ENCODE assay signal across 10 cellular contexts in the genomic region with DNA sequence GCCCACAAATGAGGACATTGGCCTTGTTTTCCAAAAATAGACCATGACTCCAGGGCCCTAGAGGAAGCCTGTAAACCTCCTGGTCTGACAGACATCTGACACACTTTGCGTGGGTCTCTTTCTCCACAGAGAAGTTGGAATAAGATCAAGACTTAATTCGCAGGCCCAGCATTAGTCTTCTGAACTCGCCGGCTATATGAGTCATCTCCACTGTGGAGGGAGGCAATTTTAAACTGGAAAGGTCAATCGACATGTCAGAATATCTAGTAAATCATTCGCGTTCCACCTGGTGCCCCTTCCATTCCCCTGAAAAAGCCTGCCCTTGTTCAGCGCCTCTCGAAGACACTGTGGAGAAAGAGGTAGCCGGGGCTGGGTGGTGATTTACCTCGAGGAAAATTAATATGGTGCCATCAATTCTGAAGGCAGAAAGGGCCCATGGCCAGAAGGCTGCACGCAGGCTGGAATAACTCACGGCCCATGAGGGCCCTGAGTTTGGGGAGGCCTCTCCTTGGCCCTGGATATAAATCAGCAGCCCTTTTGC.
DNase-seq lines count a peak whose midpoint lies in the region; ATAC-seq and TF ChIP-seq lines count a peak whose summit lies in the region.
"Had no signal": no experiment of that assay in that cellular context is flagged by ENCODE, and none has a peak within 500 bp of the region (broad histone marks: within the 10 kb centered on the region; RNA-seq: fewer than 3 reads in every experiment).

No MANE protein-coding gene starts in this region.

- no peak overlapping the region for H3K27ac ChIP-seq in OCI-LY7 (ENCODE audit: low read depth, low read length, poor library complexity, severe bottlenecking)
- H3K27ac ChIP-seq: BLaER1 had no signal

- no peak for DNase-seq in activated CD4-positive, alpha-beta memory T cell treated with anti-CD3 and anti-CD28 coated beads for 36 hours
- no peak for DNase-seq in activated CD4-positive, alpha-beta memory T cell treated with anti-CD3 and anti-CD28 coated beads, Interleukin-2, amount 10 ng/mL, durations not matched to agents 7 days and 5 days
- no peak for DNase-seq in activated T-helper 1 cell treated with anti-CD3 and anti-CD28 coated beads, Interleukin-12 subunit alpha, Interleukin-12 subunit beta, Interleukin-2, Interleukin-4 antibody, amounts not matched to agents 30 ng/mL and 10 ng/mL and 1 ng/mL, durations not matched to agents 14 hours and 24 hours and 36 hours (ENCODE audit: low spot score)
- peak; percentile 95 for DNase-seq in iris pigment epithelial cell (ENCODE audit: low read depth)
- no peak for DNase-seq in stimulated activated naive CD4-positive, alpha-beta T cell treated with Interleukin-2 at 50 U/mL for 16 hours (lab: John Stamatoyannopoulos, UW)
- DNase-seq in OCI-LY7 (ENCODE audit: low spot score), result no peak

- POLR2A ChIA-PET in activated CD4-positive, alpha-beta memory T cell treated with anti-CD3 and anti-CD28 coated beads for 36 hours (lab: Charles Lee), result no interaction called here
- POLR2A ChIA-PET in activated CD4-positive, alpha-beta memory T cell treated with anti-CD3 and anti-CD28 coated beads, Interleukin-2, amount 10 ng/mL, durations not matched to agents 7 days and 5 days (lab: Charles Lee), result interaction anchor here (1.9 kb wide), 1 partner anchor 9 kb away, joined by 9 read pairs; no protein-coding TSS in a partner anchor
- POLR2A ChIA-PET in OCI-LY7 (lab: Charles Lee), result no interaction called here

- ATAC-seq in HG02588 (IDR thresholded peaks at IDR 0.05; ENCODE audit: unreplicated experiment), result no peak

- intact Hi-C loops in activated CD4-positive, alpha-beta memory T cell treated with anti-CD3 and anti-CD28 coated beads for 36 hours (cut with micrococcal nuclease), result no loop called here
- intact Hi-C loops in activated T-helper 1 cell treated with anti-CD3 and anti-CD28 coated beads, Interleukin-12 subunit alpha, Interleukin-12 subunit beta, Interleukin-2, Interleukin-4 antibody, amounts not matched to agents 30 ng/mL and 10 ng/mL and 1 ng/mL, durations not matched to agents 14 hours and 24 hours and 36 hours (cut with micrococcal nuclease), result no loop called here
- intact Hi-C loops in OCI-LY7 (cut with micrococcal nuclease; ENCODE audit: unreplicated experiment), result no loop called here

- no peaks in the 10 kb centered on the region for H3K27me3 Mint-ChIP-seq in activated CD4-positive, alpha-beta memory T cell treated with anti-CD3 and anti-CD28 coated beads for 36 hours
- H3K27me3 Mint-ChIP-seq in activated CD4-positive, alpha-beta memory T cell treated with anti-CD3 and anti-CD28 coated beads, Interleukin-2, amount 10 ng/mL, durations not matched to agents 7 days and 5 days, result no peaks in the 10 kb centered on the region
- no peaks in the 10 kb centered on the region for H3K27me3 Mint-ChIP-seq in activated T-helper 1 cell treated with anti-CD3 and anti-CD28 coated beads, Interleukin-12 subunit alpha, Interleukin-12 subunit beta, Interleukin-2, Interleukin-4 antibody, amounts not matched to agents 30 ng/mL and 10 ng/mL and 1 ng/mL, durations not matched to agents 14 hours and 24 hours and 36 hours (ENCODE audit: insufficient read depth)
- H3K27me3 Mint-ChIP-seq in stimulated activated naive CD8-positive, alpha-beta T cell treated with anti-CD3 and anti-CD28 coated beads, Interleukin-15, Interleukin-2, amounts not matched to agents 100 ng/mL and 50 ng/mL, for 24 hours, result no peaks in the 10 kb centered on the region

- H3K4me3 Mint-ChIP-seq in activated CD4-positive, alpha-beta memory T cell treated with anti-CD3 and anti-CD28 coated beads for 36 hours, result no peak overlapping the region
- no peak overlapping the region for H3K4me3 Mint-ChIP-seq in activated CD4-positive, alpha-beta memory T cell treated with anti-CD3 and anti-CD28 coated beads, Interleukin-2, amount 10 ng/mL, durations not matched to agents 7 days and 5 days
- H3K4me3 Mint-ChIP-seq in activated T-helper 1 cell treated with anti-CD3 and anti-CD28 coated beads, Interleukin-12 subunit alpha, Interleukin-12 subunit beta, Interleukin-2, Interleukin-4 antibody, amounts not matched to agents 30 ng/mL and 10 ng/mL and 1 ng/mL, durations not matched to agents 14 hours and 24 hours and 36 hours, result no peak overlapping the region
- H3K4me3 Mint-ChIP-seq in stimulated activated naive CD8-positive, alpha-beta T cell treated with anti-CD3 and anti-CD28 coated beads, Interleukin-15, Interleukin-2, amounts not matched to agents 100 ng/mL and 50 ng/mL, for 24 hours, result no peak overlapping the region

- no peaks in the 10 kb centered on the region for H3K79me2 ChIP-seq in OCI-LY7 (ENCODE audit: insufficient read depth, low read depth, low read length)

- no peaks in the 10 kb centered on the region for H3K9me3 ChIP-seq in OCI-LY7 (ENCODE audit: low read length)
- H3K9me3 ChIP-seq: BLaER1, breast epithelium had no signal

- H3K4me1 Mint-ChIP-seq in activated CD4-positive, alpha-beta memory T cell treated with anti-CD3 and anti-CD28 coated beads for 36 hours (ENCODE audit: low read depth), result peaks cover 74% of the 10 kb centered on the region
- H3K4me1 Mint-ChIP-seq in activated CD4-positive, alpha-beta memory T cell treated with anti-CD3 and anti-CD28 coated beads, Interleukin-2, amount 10 ng/mL, durations not matched to agents 7 days and 5 days, result peaks cover 72% of the 10 kb centered on the region
- H3K4me1 Mint-ChIP-seq in activated T-helper 1 cell treated with anti-CD3 and anti-CD28 coated beads, Interleukin-12 subunit alpha, Interleukin-12 subunit beta, Interleukin-2, Interleukin-4 antibody, amounts not matched to agents 30 ng/mL and 10 ng/mL and 1 ng/mL, durations not matched to agents 14 hours and 24 hours and 36 hours (ENCODE audit: low read depth), result peaks cover 90% of the 10 kb centered on the region
- H3K4me1 Mint-ChIP-seq in stimulated activated naive CD8-positive, alpha-beta T cell treated with anti-CD3 and anti-CD28 coated beads, Interleukin-15, Interleukin-2, amounts not matched to agents 100 ng/mL and 50 ng/mL, for 24 hours (ENCODE audit: low read depth), result peaks cover 84% of the 10 kb centered on the region

- H3K4me1 ChIP-seq in OCI-LY7 (ENCODE audit: insufficient read depth, low read length, poor library complexity, severe bottlenecking), result peaks cover 21% of the 10 kb centered on the region
- H3K4me1 ChIP-seq: breast epithelium had no signal

- H3K4me3 ChIP-seq in OCI-LY7 (ENCODE audit: low read depth, low read length, poor library complexity, severe bottlenecking), result no peak overlapping the region
- H3K4me3 ChIP-seq: BLaER1, breast epithelium had no signal

- H3K4me2 ChIP-seq in OCI-LY7 (ENCODE audit: low read length), result no peak overlapping the region
- H3K4me2 ChIP-seq: BLaER1 had no signal

- H3K9me2 ChIP-seq in OCI-LY7 (ENCODE audit: insufficient read depth, low read length), result no peaks in the 10 kb centered on the region

- H4K20me1 ChIP-seq in OCI-LY7 (ENCODE audit: insufficient read depth, low read length), result no peaks in the 10 kb centered on the region

- no TSS peak for BruUV-seq in OCI-LY7 (replicated peaks; lab: Mats Ljungman, UMichigan)

- peak overlapping the region; percentile 49 for H3K27ac Mint-ChIP-seq in activated CD4-positive, alpha-beta memory T cell treated with anti-CD3 and anti-CD28 coated beads for 36 hours
- H3K27ac Mint-ChIP-seq in activated CD4-positive, alpha-beta memory T cell treated with anti-CD3 and anti-CD28 coated beads, Interleukin-2, amount 10 ng/mL, durations not matched to agents 7 days and 5 days, result no peak overlapping the region
- peak overlapping the region; percentile 49 for H3K27ac Mint-ChIP-seq in activated T-helper 1 cell treated with anti-CD3 and anti-CD28 coated beads, Interleukin-12 subunit alpha, Interleukin-12 subunit beta, Interleukin-2, Interleukin-4 antibody, amounts not matched to agents 30 ng/mL and 10 ng/mL and 1 ng/mL, durations not matched to agents 14 hours and 24 hours and 36 hours
- peak overlapping the region; percentile 78 for H3K27ac Mint-ChIP-seq in stimulated activated naive CD8-positive, alpha-beta T cell treated with anti-CD3 and anti-CD28 coated beads, Interleukin-15, Interleukin-2, amounts not matched to agents 100 ng/mL and 50 ng/mL, for 24 hours

- TF ChIP-seq CTCF in OCI-LY7 (conservative IDR thresholded peaks at IDR 0.05; ENCODE audit: low read length), result no peak

- CTCF ChIA-PET in activated CD4-positive, alpha-beta memory T cell treated with anti-CD3 and anti-CD28 coated beads for 36 hours (lab: Charles Lee), result no interaction called here
- CTCF ChIA-PET in activated CD4-positive, alpha-beta memory T cell treated with anti-CD3 and anti-CD28 coated beads, Interleukin-2, amount 10 ng/mL, durations not matched to agents 7 days and 5 days (lab: Charles Lee), result no interaction called here
- CTCF ChIA-PET in OCI-LY7 (lab: Charles Lee; ENCODE audit: unreplicated experiment), result no interaction called here

- no peak overlapping the region for H2AFZ ChIP-seq in OCI-LY7 (ENCODE audit: low read length)

- peaks cover 16% of the 10 kb centered on the region for H3K36me3 Mint-ChIP-seq in activated CD4-positive, alpha-beta memory T cell treated with anti-CD3 and anti-CD28 coated beads for 36 hours
- H3K36me3 Mint-ChIP-seq in activated CD4-positive, alpha-beta memory T cell treated with anti-CD3 and anti-CD28 coated beads, Interleukin-2, amount 10 ng/mL, durations not matched to agents 7 days and 5 days (ENCODE audit: low read depth), result peaks cover 42% of the 10 kb centered on the region
- H3K36me3 Mint-ChIP-seq in activated T-helper 1 cell treated with anti-CD3 and anti-CD28 coated beads, Interleukin-12 subunit alpha, Interleukin-12 subunit beta, Interleukin-2, Interleukin-4 antibody, amounts not matched to agents 30 ng/mL and 10 ng/mL and 1 ng/mL, durations not matched to agents 14 hours and 24 hours and 36 hours (ENCODE audit: low read depth), result peaks cover 29% of the 10 kb centered on the region
- H3K36me3 Mint-ChIP-seq in stimulated activated naive CD8-positive, alpha-beta T cell treated with anti-CD3 and anti-CD28 coated beads, Interleukin-15, Interleukin-2, amounts not matched to agents 100 ng/mL and 50 ng/mL, for 24 hours (ENCODE audit: low read depth), result peaks cover 25% of the 10 kb centered on the region

- no peaks in the 10 kb centered on the region for H3K9me3 Mint-ChIP-seq in activated CD4-positive, alpha-beta memory T cell treated with anti-CD3 and anti-CD28 coated beads for 36 hours
- H3K9me3 Mint-ChIP-seq in activated CD4-positive, alpha-beta memory T cell treated with anti-CD3 and anti-CD28 coated beads, Interleukin-2, amount 10 ng/mL, durations not matched to agents 7 days and 5 days, result no peaks in the 10 kb centered on the region
- H3K9me3 Mint-ChIP-seq in activated T-helper 1 cell treated with anti-CD3 and anti-CD28 coated beads, Interleukin-12 subunit alpha, Interleukin-12 subunit beta, Interleukin-2, Interleukin-4 antibody, amounts not matched to agents 30 ng/mL and 10 ng/mL and 1 ng/mL, durations not matched to agents 14 hours and 24 hours and 36 hours, result no peaks in the 10 kb centered on the region
- H3K9me3 Mint-ChIP-seq in stimulated activated naive CD8-positive, alpha-beta T cell treated with anti-CD3 and anti-CD28 coated beads, Interleukin-15, Interleukin-2, amounts not matched to agents 100 ng/mL and 50 ng/mL, for 24 hours, result no peaks in the 10 kb centered on the region

- peaks cover 31% of the 10 kb centered on the region; the same call in 1 of the 2 replicates for H3K36me3 ChIP-seq in OCI-LY7 (ENCODE audit: insufficient read depth, low read length)
- H3K36me3 ChIP-seq: breast epithelium had no signal
